ENCODE assay signal across 8 cellular contexts in the genomic region with DNA sequence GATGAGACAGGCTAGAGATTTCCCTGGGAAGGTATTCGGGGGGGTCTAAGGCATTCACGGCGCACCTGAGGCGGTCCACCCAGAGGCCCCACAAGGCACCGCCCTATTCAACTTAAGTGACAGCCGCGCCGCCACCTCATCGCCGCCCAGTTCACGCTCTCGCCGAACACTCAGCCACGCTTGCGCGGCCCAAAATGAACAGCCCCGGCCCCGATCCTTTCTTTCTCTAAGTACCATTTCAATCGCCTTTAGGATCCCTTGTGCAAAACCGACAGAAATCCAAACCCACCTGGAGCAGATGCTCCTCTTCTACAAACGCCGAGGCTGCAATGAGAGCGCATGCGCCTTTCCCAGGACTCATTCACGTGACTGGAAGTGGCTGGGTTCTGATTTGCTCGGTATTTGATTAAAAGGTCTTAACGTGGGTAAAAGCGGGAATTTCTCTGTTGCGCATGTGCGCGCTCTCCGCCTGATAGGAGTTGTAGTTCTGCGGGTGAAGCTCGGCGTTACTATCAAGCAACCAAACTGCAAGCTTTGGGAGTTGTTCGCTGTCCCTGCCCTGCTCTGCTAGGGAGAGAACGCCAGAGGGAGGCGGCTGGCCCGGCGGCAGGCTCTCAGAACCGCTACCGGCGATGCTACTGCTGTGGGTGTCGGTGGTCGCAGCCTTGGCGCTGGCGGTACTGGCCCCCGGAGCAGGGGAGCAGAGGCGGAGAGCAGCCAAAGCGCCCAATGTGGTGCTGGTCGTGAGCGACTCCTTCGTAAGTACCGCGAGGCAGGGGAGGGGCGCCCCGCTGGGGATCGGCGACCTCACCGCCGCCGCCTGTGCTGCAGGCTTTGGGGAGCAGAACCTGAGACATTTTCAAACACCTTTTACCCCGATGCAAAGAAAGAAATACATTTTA. TPM values are rescaled to one million over a fixed set of nuclear protein-coding genes. Genes with fewer than 3 reads are reported as not detected.
DNase-seq lines count a peak whose midpoint lies in the region; TF ChIP-seq lines count a peak whose summit lies in the region.

A gene with protein sequence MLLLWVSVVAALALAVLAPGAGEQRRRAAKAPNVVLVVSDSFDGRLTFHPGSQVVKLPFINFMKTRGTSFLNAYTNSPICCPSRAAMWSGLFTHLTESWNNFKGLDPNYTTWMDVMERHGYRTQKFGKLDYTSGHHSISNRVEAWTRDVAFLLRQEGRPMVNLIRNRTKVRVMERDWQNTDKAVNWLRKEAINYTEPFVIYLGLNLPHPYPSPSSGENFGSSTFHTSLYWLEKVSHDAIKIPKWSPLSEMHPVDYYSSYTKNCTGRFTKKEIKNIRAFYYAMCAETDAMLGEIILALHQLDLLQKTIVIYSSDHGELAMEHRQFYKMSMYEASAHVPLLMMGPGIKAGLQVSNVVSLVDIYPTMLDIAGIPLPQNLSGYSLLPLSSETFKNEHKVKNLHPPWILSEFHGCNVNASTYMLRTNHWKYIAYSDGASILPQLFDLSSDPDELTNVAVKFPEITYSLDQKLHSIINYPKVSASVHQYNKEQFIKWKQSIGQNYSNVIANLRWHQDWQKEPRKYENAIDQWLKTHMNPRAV (plus strand): TSS at position 455 of the 902 bp plus-strand sequence. CDS start 178 bp downstream, at position 633.
A gene (minus strand): TSS at position 331 of the 902 bp plus-strand sequence. CDS start 7,827 bp downstream, outside the sequence.

- H3K27me3 ChIP-seq in suprapubic skin: no peaks in the 10 kb centered on the region

- TF ChIP-seq CTCF in HFF-Myc (IDR thresholded peaks at IDR 0.05; ENCODE audit: low read depth, low read length, missing control alignments) (peak; percentile 11), suprapubic skin (IDR thresholded peaks at IDR 0.05) (peak; percentile 19 to 54)

- H3K27ac ChIP-seq in suprapubic skin: peak within 1 kb of the TSS; percentile 83

- in situ Hi-C loops in SK-MEL-5 (cut with HindIII; ENCODE audit: low pct_unique_long_range_greater_than_20kb, low sequenced_read_pairs): no loop called here

- H3K4me3 ChIP-seq in HFF-Myc (replicated peaks; ENCODE audit: low read depth, low read length) (peak within 1 kb of the TSS; percentile 78), suprapubic skin (peak within 1 kb of the TSS; percentile 67)

- under 1% methylated on average over 59 of the region's 63 CpGs for WGBS in suprapubic skin

- peak; percentile 99 for DNase-seq in GM04504 (ENCODE audit: low read depth)
- DNase-seq in HFF-Myc (ENCODE audit: extremely low read depth, low read depth): peak; percentile 98
- peak; percentile 98 for DNase-seq in MV-4-11 (lab: John Stamatoyannopoulos, UW)
- peak; percentile 98 for DNase-seq in SK-MEL-5 (ENCODE audit: low read depth, low spot score)
- peak; percentile 88 for DNase-seq in activated naive CD4-positive, alpha-beta T cell treated with anti-CD3 and anti-CD28 coated beads, Interleukin-2, amount 50 U/mL, for 16 hours
- DNase-seq in globus pallidus (ENCODE audit: low spot score): peak; percentile 98
- peak; percentile 76 to 97 (median 92) for DNase-seq in nucleus accumbens (lab: John Stamatoyannopoulos, UW)
- DNase-seq in suprapubic skin (ENCODE audit: low spot score in 2 of 2): peak; percentile 95 to 97

- H3K4me1 ChIP-seq in suprapubic skin: peaks cover 25% of the 10 kb centered on the region

- TF ChIP-seq EP300 in suprapubic skin (IDR thresholded peaks at IDR 0.05): no peak

- no peaks in the 10 kb centered on the region for H3K9me3 ChIP-seq in suprapubic skin

- H3K36me3 ChIP-seq in suprapubic skin: no peaks in the 10 kb centered on the region

- TF ChIP-seq POLR2A in suprapubic skin (IDR thresholded peaks at IDR 0.05): peak in 1 of 2 donors; percentile 50

RNA-seq across cellular contexts. Expression of the first gene that starts in this region (rescaled TPM):
- total RNA-seq in SK-MEL-5 (2014; rRNA removed; shearing (Covaris generic)): 3.9 and 4.0 TPM in 2 replicates
- polyA plus RNA-seq in SK-MEL-5 (2015; cell fraction: cytosol; rRNA removed): 5.2 and 6.7 TPM in 2 replicates
- 2.3 and 4.8 TPM in 2 replicates for polyA plus RNA-seq in SK-MEL-5 (2015; cell fraction: nucleus; rRNA removed)
- 10 to 100 TPM in 1 of 4 donors, 1 to 10 TPM in 3; 5.4 to 10.6 (median 8.1) TPM for total RNA-seq in suprapubic skin

RNA-seq across cellular contexts. Expression of the second gene that starts in this region (rescaled TPM):
- total RNA-seq in SK-MEL-5 (2014; rRNA removed; shearing (Covaris generic)): 78.1 and 87.3 TPM in 2 replicates
- 30.2 and 37.9 TPM in 2 replicates for polyA plus RNA-seq in SK-MEL-5 (2015; cell fraction: cytosol; rRNA removed)
- 245 and 273 TPM in 2 replicates for polyA plus RNA-seq in SK-MEL-5 (2015; cell fraction: nucleus; rRNA removed)
- total RNA-seq in suprapubic skin: 100 to 1,000 TPM in 1 of 4 donors, 10 to 100 TPM in 3; 81.7 to 270 (median 91.8) TPM

Comparison
In these comparisons a context has a peak if more than half of its experiments do, and no peak if none do; other contexts are left out.
1. Peak in every context shown above with its lines: DNase-seq, H3K4me3 ChIP-seq and H3K27ac ChIP-seq.